24 cellular contexts compared by ENCODE assay signal in the genomic region with DNA sequence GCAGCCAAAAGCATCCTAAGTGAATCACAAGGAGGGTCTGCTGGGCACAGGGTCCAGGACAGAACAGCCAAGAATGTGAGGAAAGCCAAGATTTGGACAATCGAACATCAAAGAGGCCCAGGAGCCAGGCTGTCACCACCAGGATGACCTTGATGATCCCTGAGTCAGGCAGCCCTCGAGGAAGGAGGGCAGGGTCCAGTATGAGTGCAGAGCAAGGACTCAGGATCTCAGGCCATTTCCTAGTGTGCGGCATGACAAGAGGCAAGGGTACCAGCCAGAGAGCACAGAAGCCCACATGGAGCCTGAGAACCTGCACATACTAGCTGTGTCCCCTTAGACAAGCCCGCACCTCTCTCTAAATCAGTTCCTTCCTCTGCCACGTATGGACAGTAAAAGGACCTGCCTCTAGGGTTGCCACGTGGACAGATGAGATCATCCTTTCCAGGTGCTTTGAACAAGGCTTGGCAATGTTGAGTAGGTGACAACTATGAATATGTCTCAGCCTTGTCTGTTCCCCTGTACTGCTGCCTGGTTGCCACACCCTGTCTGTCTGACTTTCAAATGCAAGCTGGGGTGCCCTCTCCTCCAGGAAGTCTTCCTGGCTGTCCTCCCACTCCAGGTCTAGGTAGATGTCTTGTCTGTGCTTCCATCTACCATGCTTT. TPM values are rescaled to one million over a fixed set of nuclear protein-coding genes. Genes with fewer than 3 reads are reported as not detected.
"Had no signal": no experiment of that assay in that cellular context is flagged by ENCODE, and none has a peak within 500 bp of the region (broad histone marks: within the 10 kb centered on the region; RNA-seq: fewer than 3 reads in every experiment).

No MANE protein-coding gene starts in this region.

- ATAC-seq: esophagus mucosa; heart left ventricle; natural killer cell; stimulated activated naive CD8-positive, alpha-beta T cell treated with anti-CD3 and anti-CD28 coated beads, Interleukin-15, Interleukin-2, amounts not matched to agents 100 U/mL and 50 U/mL, for 24 hours had no signal

- H3K4me3 ChIP-seq: heart left ventricle, ovary, right atrium auricular region, sigmoid colon, skin epidermis, suprapubic skin, thyroid gland, vagina had no signal

- DNase-seq: effector memory CD4-positive, alpha-beta T cell; heart left ventricle; hippocampal formation; natural killer cell; nucleus accumbens; ovary; sigmoid colon; stimulated activated CD4-positive, alpha-beta T cell treated with anti-CD3 and anti-CD28 coated beads, Interleukin-12 subunit alpha, Interleukin-12 subunit beta, amount 100 ng/mL, for 4 hours; stimulated activated naive CD8-positive, alpha-beta T cell treated with anti-CD3 and anti-CD28 coated beads, Interleukin-15, Interleukin-2, amounts not matched to agents 100 U/mL and 50 U/mL, for 24 hours; thyroid gland had no signal

- H3K27ac ChIP-seq: heart left ventricle, ovary, right atrium auricular region, sigmoid colon, skin epidermis, suprapubic skin, thyroid gland, vagina had no signal

- H3K27me3 ChIP-seq: ovary, right atrium auricular region, thyroid gland, vagina had no signal

- H3K4me1 ChIP-seq: heart left ventricle, right atrium auricular region, suprapubic skin, thyroid gland, vagina had no signal

- H3K9me3 ChIP-seq: heart left ventricle, ovary, right atrium auricular region, sigmoid colon, suprapubic skin, thyroid gland, vagina had no signal

- H3K36me3 ChIP-seq: heart left ventricle, ovary, right atrium auricular region, sigmoid colon, suprapubic skin, thyroid gland, vagina had no signal

RNA-seq across cellular contexts. Expression of a gene that starts 32.2 kb away (rescaled TPM):
- total RNA-seq: esophagus mucosa, fibroblast of lung, frontal cortex, glomerular endothelial cell, heart left ventricle, kidney epithelial cell, lung microvascular endothelial cell, mucosa of gallbladder, myocyte, natural killer cell, neural crest cell, posterior vena cava, right atrium auricular region, suprapubic skin, thyroid gland, vagina had no signal
